Comparison of ENCODE assay signal across 1 cellular context in genomic region chr3:55804170-55805095, GRCh38.
TF ChIP-seq lines count a peak whose summit lies in the region.

No MANE protein-coding gene starts in this region.

TF ChIP-seq in GM23338, 12 proteins besides CTCF, POLR2A, EP300 and RAD21 (continued from another document):
- TF ChIP-seq, protein P1, sequence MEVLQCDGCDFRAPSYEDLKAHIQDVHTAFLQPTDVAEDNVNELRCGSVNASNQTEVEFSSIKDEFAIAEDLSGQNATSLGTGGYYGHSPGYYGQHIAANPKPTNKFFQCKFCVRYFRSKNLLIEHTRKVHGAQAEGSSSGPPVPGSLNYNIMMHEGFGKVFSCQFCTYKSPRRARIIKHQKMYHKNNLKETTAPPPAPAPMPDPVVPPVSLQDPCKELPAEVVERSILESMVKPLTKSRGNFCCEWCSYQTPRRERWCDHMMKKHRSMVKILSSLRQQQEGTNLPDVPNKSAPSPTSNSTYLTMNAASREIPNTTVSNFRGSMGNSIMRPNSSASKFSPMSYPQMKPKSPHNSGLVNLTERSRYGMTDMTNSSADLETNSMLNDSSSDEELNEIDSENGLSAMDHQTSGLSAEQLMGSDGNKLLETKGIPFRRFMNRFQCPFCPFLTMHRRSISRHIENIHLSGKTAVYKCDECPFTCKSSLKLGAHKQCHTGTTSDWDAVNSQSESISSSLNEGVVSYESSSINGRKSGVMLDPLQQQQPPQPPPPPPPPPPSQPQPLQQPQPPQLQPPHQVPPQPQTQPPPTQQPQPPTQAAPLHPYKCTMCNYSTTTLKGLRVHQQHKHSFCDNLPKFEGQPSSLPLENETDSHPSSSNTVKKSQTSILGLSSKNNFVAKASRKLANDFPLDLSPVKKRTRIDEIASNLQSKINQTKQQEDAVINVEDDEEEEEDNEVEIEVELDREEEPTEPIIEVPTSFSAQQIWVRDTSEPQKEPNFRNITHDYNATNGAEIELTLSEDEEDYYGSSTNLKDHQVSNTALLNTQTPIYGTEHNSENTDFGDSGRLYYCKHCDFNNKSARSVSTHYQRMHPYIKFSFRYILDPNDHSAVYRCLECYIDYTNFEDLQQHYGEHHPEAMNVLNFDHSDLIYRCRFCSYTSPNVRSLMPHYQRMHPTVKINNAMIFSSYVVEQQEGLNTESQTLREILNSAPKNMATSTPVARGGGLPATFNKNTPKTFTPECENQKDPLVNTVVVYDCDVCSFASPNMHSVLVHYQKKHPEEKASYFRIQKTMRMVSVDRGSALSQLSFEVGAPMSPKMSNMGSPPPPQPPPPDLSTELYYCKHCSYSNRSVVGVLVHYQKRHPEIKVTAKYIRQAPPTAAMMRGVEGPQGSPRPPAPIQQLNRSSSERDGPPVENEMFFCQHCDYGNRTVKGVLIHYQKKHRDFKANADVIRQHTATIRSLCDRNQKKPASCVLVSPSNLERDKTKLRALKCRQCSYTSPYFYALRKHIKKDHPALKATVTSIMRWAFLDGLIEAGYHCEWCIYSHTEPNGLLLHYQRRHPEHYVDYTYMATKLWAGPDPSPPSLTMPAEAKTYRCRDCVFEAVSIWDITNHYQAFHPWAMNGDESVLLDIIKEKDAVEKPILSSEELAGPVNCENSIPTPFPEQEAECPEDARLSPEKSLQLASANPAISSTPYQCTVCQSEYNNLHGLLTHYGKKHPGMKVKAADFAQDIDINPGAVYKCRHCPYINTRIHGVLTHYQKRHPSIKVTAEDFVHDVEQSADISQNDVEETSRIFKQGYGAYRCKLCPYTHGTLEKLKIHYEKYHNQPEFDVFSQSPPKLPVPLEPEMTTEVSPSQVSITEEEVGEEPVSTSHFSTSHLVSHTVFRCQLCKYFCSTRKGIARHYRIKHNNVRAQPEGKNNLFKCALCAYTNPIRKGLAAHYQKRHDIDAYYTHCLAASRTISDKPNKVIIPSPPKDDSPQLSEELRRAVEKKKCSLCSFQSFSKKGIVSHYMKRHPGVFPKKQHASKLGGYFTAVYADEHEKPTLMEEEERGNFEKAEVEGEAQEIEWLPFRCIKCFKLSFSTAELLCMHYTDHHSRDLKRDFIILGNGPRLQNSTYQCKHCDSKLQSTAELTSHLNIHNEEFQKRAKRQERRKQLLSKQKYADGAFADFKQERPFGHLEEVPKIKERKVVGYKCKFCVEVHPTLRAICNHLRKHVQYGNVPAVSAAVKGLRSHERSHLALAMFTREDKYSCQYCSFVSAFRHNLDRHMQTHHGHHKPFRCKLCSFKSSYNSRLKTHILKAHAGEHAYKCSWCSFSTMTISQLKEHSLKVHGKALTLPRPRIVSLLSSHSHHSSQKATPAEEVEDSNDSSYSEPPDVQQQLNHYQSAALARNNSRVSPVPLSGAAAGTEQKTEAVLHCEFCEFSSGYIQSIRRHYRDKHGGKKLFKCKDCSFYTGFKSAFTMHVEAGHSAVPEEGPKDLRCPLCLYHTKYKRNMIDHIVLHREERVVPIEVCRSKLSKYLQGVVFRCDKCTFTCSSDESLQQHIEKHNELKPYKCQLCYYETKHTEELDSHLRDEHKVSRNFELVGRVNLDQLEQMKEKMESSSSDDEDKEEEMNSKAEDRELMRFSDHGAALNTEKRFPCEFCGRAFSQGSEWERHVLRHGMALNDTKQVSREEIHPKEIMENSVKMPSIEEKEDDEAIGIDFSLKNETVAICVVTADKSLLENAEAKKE (CRISPR knock-in tag; IDR thresholded peaks at IDR 0.05): no peak
- TF ChIP-seq EZH2phosphoT487 (IDR thresholded peaks at IDR 0.05; ENCODE audit: unreplicated experiment) (no peak), CREB1 (CRISPR knock-in tag; IDR thresholded peaks at IDR 0.05; ENCODE audit: low read depth) (no peak), ZNF114 (CRISPR knock-in tag; IDR thresholded peaks at IDR 0.05) (no peak), ETS1 (IDR thresholded peaks at IDR 0.05) (no peak)
